Comparison of ENCODE assay signal across 14 cellular contexts in the genomic region with DNA sequence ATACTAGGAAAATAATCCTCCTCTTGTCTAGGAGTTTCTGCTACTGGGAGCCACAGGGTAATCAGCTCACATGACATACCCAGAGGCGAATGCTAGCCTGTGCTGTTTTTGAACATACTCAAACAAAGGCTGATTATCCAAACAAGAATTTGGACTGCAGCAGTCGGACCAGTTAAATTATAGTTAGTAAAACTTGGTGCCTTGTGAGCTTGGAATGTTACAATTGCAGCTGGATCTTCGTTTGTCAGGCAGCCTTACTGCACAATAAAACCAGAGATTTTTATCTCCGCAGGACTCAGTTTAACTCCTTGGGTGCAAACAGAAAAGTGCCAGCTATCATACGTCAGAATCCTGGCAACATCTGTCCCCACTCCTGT.
DNase-seq lines count a peak whose midpoint lies in the region; ATAC-seq, FAIRE-seq and TF ChIP-seq lines count a peak whose summit lies in the region.
"Had no signal": no experiment of that assay in that cellular context is flagged by ENCODE, and none has a peak within 500 bp of the region (broad histone marks: within the 10 kb centered on the region; RNA-seq: fewer than 3 reads in every experiment).

No MANE protein-coding gene starts in this region.

- no peak for FAIRE-seq in frontal cortex (lab: Jason Lieb, UNC)
- FAIRE-seq: small intestine had no signal

- H3K36me3 ChIP-seq in cardiac muscle cell (no peaks in the 10 kb centered on the region), right lobe of liver (no peaks in the 10 kb centered on the region), upper lobe of right lung (no peaks in the 10 kb centered on the region), stomach (no peaks in the 10 kb centered on the region)

- no peak for TF ChIP-seq CTCF in cardiac muscle cell (IDR thresholded peaks at IDR 0.05; ENCODE audit: low read depth, low read length)
- TF ChIP-seq CTCF in right lobe of liver (IDR thresholded peaks at IDR 0.05): no peak
- no peak for TF ChIP-seq CTCF in upper lobe of right lung (IDR thresholded peaks at IDR 0.05)
- TF ChIP-seq CTCF in stomach (IDR thresholded peaks at IDR 0.05): no peak

- H3K4me1 ChIP-seq in cardiac muscle cell (ENCODE audit: low read depth) (peaks cover 59% of the 10 kb centered on the region), right lobe of liver (peaks cover 0 to 11% (median 5%) of the 10 kb centered on the region in 4 donors), upper lobe of right lung (peaks cover 11% of the 10 kb centered on the region), stomach (peaks cover 4 to 40% (median 21%) of the 10 kb centered on the region in 4 donors)

- no peaks in the 10 kb centered on the region for H3K27me3 ChIP-seq in cardiac muscle cell
- H3K27me3 ChIP-seq in right lobe of liver: no peaks in the 10 kb centered on the region
- no peaks in the 10 kb centered on the region for H3K27me3 ChIP-seq in upper lobe of right lung
- H3K27me3 ChIP-seq in stomach: no peaks in the 10 kb centered on the region
- H3K27me3 ChIP-seq: BLaER1 treated with 17β-estradiol and CSF1 and Interleukin-3, amounts not matched to agents 10 nM and 100 nM had no signal

- ATAC-seq in right lobe of liver (peak; percentile 82 to 98 (median 90)), upper lobe of right lung (peak; percentile 41), HG02973 (IDR thresholded peaks at IDR 0.05; ENCODE audit: unreplicated experiment) (no peak)

- peak; percentile 40 to 64 for DNase-seq in cardiac muscle cell (ENCODE audit: low read depth in 1 of 2, low spot score in 1 of 2)
- no peak for DNase-seq in cardiac septum (ENCODE audit: low spot score)
- DNase-seq in right lobe of liver: no peak
- no peak for DNase-seq in upper lobe of right lung
- DNase-seq in frontal cortex (ENCODE audit: low spot score in 2 of 2): no peak
- DNase-seq in stomach: no peak
- DNase-seq: cortex of kidney; immature natural killer cell; KG1; small intestine; stimulated activated naive CD4-positive, alpha-beta T cell treated with Interleukin-2 at 50 U/mL for 16 hours had no signal

- peak overlapping the region; percentile 86 for H3K27ac ChIP-seq in cardiac muscle cell
- H3K27ac ChIP-seq in cingulate gyrus (ENCODE audit: low read depth, low read length): peak overlapping the region; percentile 48
- H3K27ac ChIP-seq in right lobe of liver: no peak overlapping the region
- peak overlapping the region; percentile 52 for H3K27ac ChIP-seq in upper lobe of right lung
- peak overlapping the region in 2 of 5 donors; percentile 23 to 25 for H3K27ac ChIP-seq in stomach
- H3K27ac ChIP-seq: BLaER1 treated with 17β-estradiol and CSF1 and Interleukin-3, amounts not matched to agents 10 nM and 100 nM had no signal

- H3K4me3 ChIP-seq in cardiac muscle cell (no peak overlapping the region), right lobe of liver (no peak overlapping the region), upper lobe of right lung (no peak overlapping the region), stomach (no peak overlapping the region)
- H3K4me3 ChIP-seq: BLaER1 treated with 17β-estradiol and CSF1 and Interleukin-3, amounts not matched to agents 10 nM and 100 nM had no signal

- no peak for TF ChIP-seq EP300 in stomach (IDR thresholded peaks at IDR 0.05)

- WGBS in right lobe of liver (ENCODE audit: insufficient coverage, low coverage, low lambda C conversion rate, missing lambda C conversion rate): 16% methylated on average over 5 of the region's 5 CpGs
- 19 to 32% (median 29%) methylated on average over 5 of the region's 5 CpGs for WGBS in stomach, 5 donors

- TF ChIP-seq POLR2A in right lobe of liver (IDR thresholded peaks at IDR 0.05) (no peak), stomach (IDR thresholded peaks at IDR 0.05) (no peak)

- intact Hi-C loops in cardiac septum (cut with DNase I): no loop called here
- intact Hi-C loops in right lobe of liver (cut with DNase I): no loop called here
- intact Hi-C loops in upper lobe of right lung (cut with DNase I): no loop called here
- intact Hi-C loops in stomach (cut with DNase I; ENCODE audit: low total_unique reads): no loop called here

- no peaks in the 10 kb centered on the region for H3K9me3 ChIP-seq in cardiac muscle cell (ENCODE audit: low read depth)
- no peaks in the 10 kb centered on the region for H3K9me3 ChIP-seq in right lobe of liver
- H3K9me3 ChIP-seq in upper lobe of right lung: no peaks in the 10 kb centered on the region
- H3K9me3 ChIP-seq in stomach: peaks cover 0 to 3% (median 0%) of the 10 kb centered on the region in 4 donors

Comparison
In these comparisons a context has a peak if more than half of its experiments do, and no peak if none do; other contexts are left out.
1. DNase-seq: peak in cardiac muscle cell (2 of 2); none in cardiac septum (single experiment), right lobe of liver (0 of 3), upper lobe of right lung (single experiment), frontal cortex (0 of 2) and stomach (single experiment).
2. H3K27ac ChIP-seq: peak in cardiac muscle cell (single experiment), cingulate gyrus (single experiment) and upper lobe of right lung (single experiment); none in right lobe of liver (0 of 3).